Comparison of ENCODE assay signal across 1 cellular context in the genomic region with DNA sequence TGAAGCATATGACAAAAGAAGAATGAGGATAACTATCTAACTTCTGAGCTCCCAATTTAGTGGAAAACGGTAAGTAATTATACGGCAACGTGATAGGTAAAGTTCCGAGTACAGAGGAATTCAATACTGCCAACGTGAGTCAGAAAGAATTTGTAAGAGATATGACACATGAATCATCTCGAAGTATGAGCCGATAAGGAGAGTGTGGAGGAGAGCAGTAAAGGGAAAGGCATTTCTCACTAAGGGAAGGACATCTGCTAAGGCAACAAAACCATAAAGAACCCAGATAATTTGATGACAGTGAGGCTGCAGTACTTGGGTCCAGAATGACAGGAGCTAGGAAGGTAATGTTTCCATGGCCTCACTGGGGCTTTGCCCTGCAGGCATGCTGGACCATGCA.
TF ChIP-seq lines count a peak whose summit lies in the region.

No MANE protein-coding gene starts in this region.

TF ChIP-seq in HEK293, 187 proteins besides CTCF, POLR2A, EP300 and RAD21 (continued from another document and continues in another):
- TF ChIP-seq, protein P1, sequence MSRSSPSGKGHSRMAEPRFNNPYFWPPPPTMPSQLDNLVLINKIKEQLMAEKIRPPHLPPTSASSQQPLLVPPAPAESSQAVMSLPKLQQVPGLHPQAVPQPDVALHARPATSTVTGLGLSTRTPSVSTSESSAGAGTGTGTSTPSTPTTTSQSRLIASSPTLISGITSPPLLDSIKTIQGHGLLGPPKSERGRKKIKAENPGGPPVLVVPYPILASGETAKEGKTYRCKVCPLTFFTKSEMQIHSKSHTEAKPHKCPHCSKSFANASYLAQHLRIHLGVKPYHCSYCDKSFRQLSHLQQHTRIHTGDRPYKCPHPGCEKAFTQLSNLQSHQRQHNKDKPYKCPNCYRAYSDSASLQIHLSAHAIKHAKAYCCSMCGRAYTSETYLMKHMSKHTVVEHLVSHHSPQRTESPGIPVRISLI (tag by site-specific recombination; IDR thresholded peaks at IDR 0.05) = peak; percentile 19; the same call in 1 of the 2 replicates
- TF ChIP-seq, protein P2, sequence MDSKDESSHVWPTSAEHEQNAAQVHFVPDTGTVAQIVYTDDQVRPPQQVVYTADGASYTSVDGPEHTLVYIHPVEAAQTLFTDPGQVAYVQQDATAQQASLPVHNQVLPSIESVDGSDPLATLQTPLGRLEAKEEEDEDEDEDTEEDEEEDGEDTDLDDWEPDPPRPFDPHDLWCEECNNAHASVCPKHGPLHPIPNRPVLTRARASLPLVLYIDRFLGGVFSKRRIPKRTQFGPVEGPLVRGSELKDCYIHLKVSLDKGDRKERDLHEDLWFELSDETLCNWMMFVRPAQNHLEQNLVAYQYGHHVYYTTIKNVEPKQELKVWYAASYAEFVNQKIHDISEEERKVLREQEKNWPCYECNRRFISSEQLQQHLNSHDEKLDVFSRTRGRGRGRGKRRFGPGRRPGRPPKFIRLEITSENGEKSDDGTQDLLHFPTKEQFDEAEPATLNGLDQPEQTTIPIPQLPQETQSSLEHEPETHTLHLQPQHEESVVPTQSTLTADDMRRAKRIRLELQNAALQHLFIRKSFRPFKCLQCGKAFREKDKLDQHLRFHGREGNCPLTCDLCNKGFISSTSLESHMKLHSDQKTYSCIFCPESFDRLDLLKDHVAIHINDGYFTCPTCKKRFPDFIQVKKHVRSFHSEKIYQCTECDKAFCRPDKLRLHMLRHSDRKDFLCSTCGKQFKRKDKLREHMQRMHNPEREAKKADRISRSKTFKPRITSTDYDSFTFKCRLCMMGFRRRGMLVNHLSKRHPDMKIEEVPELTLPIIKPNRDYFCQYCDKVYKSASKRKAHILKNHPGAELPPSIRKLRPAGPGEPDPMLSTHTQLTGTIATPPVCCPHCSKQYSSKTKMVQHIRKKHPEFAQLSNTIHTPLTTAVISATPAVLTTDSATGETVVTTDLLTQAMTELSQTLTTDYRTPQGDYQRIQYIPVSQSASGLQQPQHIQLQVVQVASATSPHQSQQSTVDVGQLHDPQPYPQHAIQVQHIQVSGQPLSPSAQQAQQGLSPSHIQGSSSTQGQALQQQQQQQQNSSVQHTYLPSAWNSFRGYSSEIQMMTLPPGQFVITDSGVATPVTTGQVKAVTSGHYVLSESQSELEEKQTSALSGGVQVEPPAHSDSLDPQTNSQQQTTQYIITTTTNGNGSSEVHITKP (tag by site-specific recombination; IDR thresholded peaks at IDR 0.05) = peak; percentile 39; the same call in 1 of the 2 replicates
- TF ChIP-seq ZFP37 (tag by site-specific recombination; IDR thresholded peaks at IDR 0.05) = peak; percentile 92
- peak; percentile 63; the same call in 1 of the 2 replicates for TF ChIP-seq ZNF501 (tag by site-specific recombination; IDR thresholded peaks at IDR 0.05)
- peak; percentile 82 for TF ChIP-seq ZXDB (tag by site-specific recombination; IDR thresholded peaks at IDR 0.05)
- no peak for TF ChIP-seq ZNF571 (tag by site-specific recombination; IDR thresholded peaks at IDR 0.05)
- TF ChIP-seq ZFHX2 (tag by site-specific recombination; conservative IDR thresholded peaks at IDR 0.05) = no peak
- TF ChIP-seq ZNF23 (tag by site-specific recombination; IDR thresholded peaks at IDR 0.05; ENCODE audit: borderline replicate concordance) = no peak
- peak; percentile 75; the same call in 1 of the 2 replicates for TF ChIP-seq ZNF843 (tag by site-specific recombination; IDR thresholded peaks at IDR 0.05)
- peak; percentile 77 for TF ChIP-seq ZNF600 (tag by site-specific recombination; IDR thresholded peaks at IDR 0.05)
- 0 out of 2 replicates have a peak, but pooled peaks have one; percentile 26 for TF ChIP-seq ZNF10 (tag by site-specific recombination; IDR thresholded peaks at IDR 0.05)
- peak; percentile 90 for TF ChIP-seq ZNF629 (tag by site-specific recombination; IDR thresholded peaks at IDR 0.05)
- TF ChIP-seq, protein P3, sequence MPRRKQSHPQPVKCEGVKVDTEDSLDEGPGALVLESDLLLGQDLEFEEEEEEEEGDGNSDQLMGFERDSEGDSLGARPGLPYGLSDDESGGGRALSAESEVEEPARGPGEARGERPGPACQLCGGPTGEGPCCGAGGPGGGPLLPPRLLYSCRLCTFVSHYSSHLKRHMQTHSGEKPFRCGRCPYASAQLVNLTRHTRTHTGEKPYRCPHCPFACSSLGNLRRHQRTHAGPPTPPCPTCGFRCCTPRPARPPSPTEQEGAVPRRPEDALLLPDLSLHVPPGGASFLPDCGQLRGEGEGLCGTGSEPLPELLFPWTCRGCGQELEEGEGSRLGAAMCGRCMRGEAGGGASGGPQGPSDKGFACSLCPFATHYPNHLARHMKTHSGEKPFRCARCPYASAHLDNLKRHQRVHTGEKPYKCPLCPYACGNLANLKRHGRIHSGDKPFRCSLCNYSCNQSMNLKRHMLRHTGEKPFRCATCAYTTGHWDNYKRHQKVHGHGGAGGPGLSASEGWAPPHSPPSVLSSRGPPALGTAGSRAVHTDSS (tag by site-specific recombination; IDR thresholded peaks at IDR 0.05) = no peak
- TF ChIP-seq PRDM1 (tag by site-specific recombination; IDR thresholded peaks at IDR 0.05) = peak; percentile 90
- no peak for TF ChIP-seq ZNF776 (tag by site-specific recombination; IDR thresholded peaks at IDR 0.05; ENCODE audit: borderline replicate concordance)
- TF ChIP-seq OVOL3 (tag by site-specific recombination; IDR thresholded peaks at IDR 0.05) = no peak
- TF ChIP-seq RBAK (tag by site-specific recombination; IDR thresholded peaks at IDR 0.05) = no peak
- peak; percentile 41; the same call in 1 of the 2 replicates for TF ChIP-seq SP3 (tag by site-specific recombination; IDR thresholded peaks at IDR 0.05)
- TF ChIP-seq BCL11B (tag by site-specific recombination; IDR thresholded peaks at IDR 0.05; ENCODE audit: low read depth) = no peak
- TF ChIP-seq, protein P4, sequence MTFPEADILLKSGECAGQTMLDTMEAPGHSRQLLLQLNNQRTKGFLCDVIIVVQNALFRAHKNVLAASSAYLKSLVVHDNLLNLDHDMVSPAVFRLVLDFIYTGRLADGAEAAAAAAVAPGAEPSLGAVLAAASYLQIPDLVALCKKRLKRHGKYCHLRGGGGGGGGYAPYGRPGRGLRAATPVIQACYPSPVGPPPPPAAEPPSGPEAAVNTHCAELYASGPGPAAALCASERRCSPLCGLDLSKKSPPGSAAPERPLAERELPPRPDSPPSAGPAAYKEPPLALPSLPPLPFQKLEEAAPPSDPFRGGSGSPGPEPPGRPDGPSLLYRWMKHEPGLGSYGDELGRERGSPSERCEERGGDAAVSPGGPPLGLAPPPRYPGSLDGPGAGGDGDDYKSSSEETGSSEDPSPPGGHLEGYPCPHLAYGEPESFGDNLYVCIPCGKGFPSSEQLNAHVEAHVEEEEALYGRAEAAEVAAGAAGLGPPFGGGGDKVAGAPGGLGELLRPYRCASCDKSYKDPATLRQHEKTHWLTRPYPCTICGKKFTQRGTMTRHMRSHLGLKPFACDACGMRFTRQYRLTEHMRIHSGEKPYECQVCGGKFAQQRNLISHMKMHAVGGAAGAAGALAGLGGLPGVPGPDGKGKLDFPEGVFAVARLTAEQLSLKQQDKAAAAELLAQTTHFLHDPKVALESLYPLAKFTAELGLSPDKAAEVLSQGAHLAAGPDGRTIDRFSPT (tag by site-specific recombination; IDR thresholded peaks at IDR 0.05) = peak; percentile 89
- TF ChIP-seq ZNF248 (tag by site-specific recombination; IDR thresholded peaks at IDR 0.05) = no peak
- TF ChIP-seq ZNF354C (tag by site-specific recombination; IDR thresholded peaks at IDR 0.05; ENCODE audit: borderline replicate concordance, low read depth) = no peak
- TF ChIP-seq ZNF133 (tag by site-specific recombination; IDR thresholded peaks at IDR 0.05) = no peak
- TF ChIP-seq ZEB2 (tag by site-specific recombination; IDR thresholded peaks at IDR 0.05) = peak; percentile 72
- TF ChIP-seq, protein P5, sequence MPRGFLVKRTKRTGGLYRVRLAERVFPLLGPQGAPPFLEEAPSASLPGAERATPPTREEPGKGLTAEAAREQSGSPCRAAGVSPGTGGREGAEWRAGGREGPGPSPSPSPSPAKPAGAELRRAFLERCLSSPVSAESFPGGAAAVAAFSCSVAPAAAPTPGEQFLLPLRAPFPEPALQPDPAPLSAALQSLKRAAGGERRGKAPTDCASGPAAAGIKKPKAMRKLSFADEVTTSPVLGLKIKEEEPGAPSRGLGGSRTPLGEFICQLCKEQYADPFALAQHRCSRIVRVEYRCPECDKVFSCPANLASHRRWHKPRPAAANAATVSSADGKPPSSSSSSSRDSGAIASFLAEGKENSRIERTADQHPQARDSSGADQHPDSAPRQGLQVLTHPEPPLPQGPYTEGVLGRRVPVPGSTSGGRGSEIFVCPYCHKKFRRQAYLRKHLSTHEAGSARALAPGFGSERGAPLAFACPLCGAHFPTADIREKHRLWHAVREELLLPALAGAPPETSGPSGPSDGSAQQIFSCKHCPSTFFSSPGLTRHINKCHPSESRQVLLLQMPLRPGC (tag by site-specific recombination; IDR thresholded peaks at IDR 0.05) = peak; percentile 94
- TF ChIP-seq ZBTB21 (tag by site-specific recombination; IDR thresholded peaks at IDR 0.05) = peak; percentile 79
- TF ChIP-seq, protein P6, sequence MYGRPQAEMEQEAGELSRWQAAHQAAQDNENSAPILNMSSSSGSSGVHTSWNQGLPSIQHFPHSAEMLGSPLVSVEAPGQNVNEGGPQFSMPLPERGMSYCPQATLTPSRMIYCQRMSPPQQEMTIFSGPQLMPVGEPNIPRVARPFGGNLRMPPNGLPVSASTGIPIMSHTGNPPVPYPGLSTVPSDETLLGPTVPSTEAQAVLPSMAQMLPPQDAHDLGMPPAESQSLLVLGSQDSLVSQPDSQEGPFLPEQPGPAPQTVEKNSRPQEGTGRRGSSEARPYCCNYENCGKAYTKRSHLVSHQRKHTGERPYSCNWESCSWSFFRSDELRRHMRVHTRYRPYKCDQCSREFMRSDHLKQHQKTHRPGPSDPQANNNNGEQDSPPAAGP (tag by site-specific recombination; IDR thresholded peaks at IDR 0.05) = peak; percentile 73
- TF ChIP-seq, protein P7, sequence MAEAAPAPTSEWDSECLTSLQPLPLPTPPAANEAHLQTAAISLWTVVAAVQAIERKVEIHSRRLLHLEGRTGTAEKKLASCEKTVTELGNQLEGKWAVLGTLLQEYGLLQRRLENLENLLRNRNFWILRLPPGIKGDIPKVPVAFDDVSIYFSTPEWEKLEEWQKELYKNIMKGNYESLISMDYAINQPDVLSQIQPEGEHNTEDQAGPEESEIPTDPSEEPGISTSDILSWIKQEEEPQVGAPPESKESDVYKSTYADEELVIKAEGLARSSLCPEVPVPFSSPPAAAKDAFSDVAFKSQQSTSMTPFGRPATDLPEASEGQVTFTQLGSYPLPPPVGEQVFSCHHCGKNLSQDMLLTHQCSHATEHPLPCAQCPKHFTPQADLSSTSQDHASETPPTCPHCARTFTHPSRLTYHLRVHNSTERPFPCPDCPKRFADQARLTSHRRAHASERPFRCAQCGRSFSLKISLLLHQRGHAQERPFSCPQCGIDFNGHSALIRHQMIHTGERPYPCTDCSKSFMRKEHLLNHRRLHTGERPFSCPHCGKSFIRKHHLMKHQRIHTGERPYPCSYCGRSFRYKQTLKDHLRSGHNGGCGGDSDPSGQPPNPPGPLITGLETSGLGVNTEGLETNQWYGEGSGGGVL (tag by site-specific recombination; IDR thresholded peaks at IDR 0.05) = peak; percentile 45; the same call in 1 of the 2 replicates
- TF ChIP-seq, protein P8, sequence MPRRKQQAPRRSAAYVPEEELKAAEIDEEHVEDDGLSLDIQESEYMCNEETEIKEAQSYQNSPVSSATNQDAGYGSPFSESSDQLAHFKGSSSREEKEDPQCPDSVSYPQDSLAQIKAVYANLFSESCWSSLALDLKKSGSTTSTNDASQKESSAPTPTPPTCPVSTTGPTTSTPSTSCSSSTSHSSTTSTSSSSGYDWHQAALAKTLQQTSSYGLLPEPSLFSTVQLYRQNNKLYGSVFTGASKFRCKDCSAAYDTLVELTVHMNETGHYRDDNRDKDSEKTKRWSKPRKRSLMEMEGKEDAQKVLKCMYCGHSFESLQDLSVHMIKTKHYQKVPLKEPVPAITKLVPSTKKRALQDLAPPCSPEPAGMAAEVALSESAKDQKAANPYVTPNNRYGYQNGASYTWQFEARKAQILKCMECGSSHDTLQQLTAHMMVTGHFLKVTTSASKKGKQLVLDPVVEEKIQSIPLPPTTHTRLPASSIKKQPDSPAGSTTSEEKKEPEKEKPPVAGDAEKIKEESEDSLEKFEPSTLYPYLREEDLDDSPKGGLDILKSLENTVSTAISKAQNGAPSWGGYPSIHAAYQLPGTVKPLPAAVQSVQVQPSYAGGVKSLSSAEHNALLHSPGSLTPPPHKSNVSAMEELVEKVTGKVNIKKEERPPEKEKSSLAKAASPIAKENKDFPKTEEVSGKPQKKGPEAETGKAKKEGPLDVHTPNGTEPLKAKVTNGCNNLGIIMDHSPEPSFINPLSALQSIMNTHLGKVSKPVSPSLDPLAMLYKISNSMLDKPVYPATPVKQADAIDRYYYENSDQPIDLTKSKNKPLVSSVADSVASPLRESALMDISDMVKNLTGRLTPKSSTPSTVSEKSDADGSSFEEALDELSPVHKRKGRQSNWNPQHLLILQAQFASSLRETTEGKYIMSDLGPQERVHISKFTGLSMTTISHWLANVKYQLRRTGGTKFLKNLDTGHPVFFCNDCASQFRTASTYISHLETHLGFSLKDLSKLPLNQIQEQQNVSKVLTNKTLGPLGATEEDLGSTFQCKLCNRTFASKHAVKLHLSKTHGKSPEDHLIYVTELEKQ (tag by site-specific recombination; IDR thresholded peaks at IDR 0.05; ENCODE audit: borderline replicate concordance) = peak; percentile 90
- TF ChIP-seq ZNF121 (tag by site-specific recombination; IDR thresholded peaks at IDR 0.05) = no peak
- TF ChIP-seq ZNF24 (tag by site-specific recombination; IDR thresholded peaks at IDR 0.05) = peak; percentile 74
- peak; percentile 61; the same call in 1 of the 2 replicates for TF ChIP-seq OSR2 (tag by site-specific recombination; IDR thresholded peaks at IDR 0.05)
- no peak for TF ChIP-seq ZNF302 (tag by site-specific recombination; IDR thresholded peaks at IDR 0.05; ENCODE audit: low read depth)
- TF ChIP-seq, protein P9, sequence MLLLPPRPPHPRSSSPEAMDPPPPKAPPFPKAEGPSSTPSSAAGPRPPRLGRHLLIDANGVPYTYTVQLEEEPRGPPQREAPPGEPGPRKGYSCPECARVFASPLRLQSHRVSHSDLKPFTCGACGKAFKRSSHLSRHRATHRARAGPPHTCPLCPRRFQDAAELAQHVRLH (tag by site-specific recombination; IDR thresholded peaks at IDR 0.05) = no peak
- no peak for TF ChIP-seq ZNF184 (tag by site-specific recombination; IDR thresholded peaks at IDR 0.05)
- TF ChIP-seq ZBTB7A (tag by site-specific recombination; IDR thresholded peaks at IDR 0.05; ENCODE audit: low read depth) = 0 out of 2 replicates have a peak, but pooled peaks have one; percentile 22
- no peak for TF ChIP-seq ZNF626 (tag by site-specific recombination; IDR thresholded peaks at IDR 0.05)
- TF ChIP-seq, protein P10, sequence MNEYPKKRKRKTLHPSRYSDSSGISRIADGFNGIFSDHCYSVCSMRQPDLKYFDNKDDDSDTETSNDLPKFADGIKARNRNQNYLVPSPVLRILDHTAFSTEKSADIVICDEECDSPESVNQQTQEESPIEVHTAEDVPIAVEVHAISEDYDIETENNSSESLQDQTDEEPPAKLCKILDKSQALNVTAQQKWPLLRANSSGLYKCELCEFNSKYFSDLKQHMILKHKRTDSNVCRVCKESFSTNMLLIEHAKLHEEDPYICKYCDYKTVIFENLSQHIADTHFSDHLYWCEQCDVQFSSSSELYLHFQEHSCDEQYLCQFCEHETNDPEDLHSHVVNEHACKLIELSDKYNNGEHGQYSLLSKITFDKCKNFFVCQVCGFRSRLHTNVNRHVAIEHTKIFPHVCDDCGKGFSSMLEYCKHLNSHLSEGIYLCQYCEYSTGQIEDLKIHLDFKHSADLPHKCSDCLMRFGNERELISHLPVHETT (tag by site-specific recombination; IDR thresholded peaks at IDR 0.05) = peak; percentile 89; the same call in 1 of the 2 replicates
- no peak for TF ChIP-seq ZNF596 (tag by site-specific recombination; IDR thresholded peaks at IDR 0.05)
- no peak for TF ChIP-seq ZNF658 (tag by site-specific recombination; IDR thresholded peaks at IDR 0.05)
- no peak for TF ChIP-seq ZNF211 (tag by site-specific recombination; IDR thresholded peaks at IDR 0.05; ENCODE audit: low read depth)
- TF ChIP-seq SP7 (tag by site-specific recombination; IDR thresholded peaks at IDR 0.05) = peak; percentile 95
